ENCODE assay signal across 11 cellular contexts in genomic region chr18:7201096-7201495, GRCh38. TPM values are rescaled to one million over a fixed set of nuclear protein-coding genes. Genes with fewer than 3 reads are reported as not detected.
"Had no signal": no experiment of that assay in that cellular context is flagged by ENCODE, and none has a peak within 500 bp of the region (broad histone marks: within the 10 kb centered on the region; RNA-seq: fewer than 3 reads in every experiment).

No MANE protein-coding gene starts in this region.

- H3K4me3 ChIP-seq: GM23248, HAP-1 had no signal

- FAIRE-seq: HepG2 had no signal

- H3K36me3 ChIP-seq: HAP-1 had no signal

- H3K9me3 ChIP-seq: HAP-1 had no signal

- H3K4me1 ChIP-seq: HAP-1 had no signal

- DNase-seq: GM23248, GOT3, H7, HFFc6 had no signal

- ATAC-seq: HCT116, HepG2 had no signal

- H2AFZ ChIP-seq: GM23248 had no signal

- H3K27ac ChIP-seq: GM23248, HL-60 had no signal

- H3K9ac ChIP-seq: GM23248 had no signal

RNA-seq across cellular contexts. Expression of gene LRRC30, which starts 29.8 kb away (rescaled TPM):
- total RNA-seq: GM23248, H4, H7, HepG2, HFFc6, HT1080 had no signal
- polyA plus RNA-seq: GM23248, HepG2, IgD-negative memory B cell had no signal
